In the genomic region with DNA sequence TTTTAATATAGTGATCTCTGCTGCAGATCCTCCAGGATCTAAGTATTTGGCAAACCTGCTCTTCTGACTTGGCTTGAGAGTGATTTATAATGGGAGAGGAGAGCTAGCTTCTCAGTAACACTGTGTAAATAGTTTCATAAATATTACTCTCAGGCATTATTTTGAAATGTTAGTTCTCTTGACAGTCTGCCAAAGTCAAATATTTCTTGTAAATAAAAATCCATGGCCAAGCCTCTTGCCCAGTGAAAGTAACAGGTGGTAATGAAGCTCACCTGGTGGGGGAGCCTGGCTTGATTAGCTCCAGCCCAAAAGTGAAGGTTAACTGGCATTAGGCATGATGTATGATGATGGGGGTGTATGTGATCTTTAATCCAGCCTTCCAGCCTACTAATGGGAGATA, we compare ENCODE assay signal across 23 cellular contexts.
DNase-seq lines count a peak whose midpoint lies in the region; ATAC-seq and TF ChIP-seq lines count a peak whose summit lies in the region.
"Had no signal": no experiment of that assay in that cellular context is flagged by ENCODE, and none has a peak within 500 bp of the region (broad histone marks: within the 10 kb centered on the region; RNA-seq: fewer than 3 reads in every experiment).

No MANE protein-coding gene starts in this region.

- H3K4me3 Mint-ChIP-seq in endodermal cell (no peak overlapping the region), progenitor cell of endocrine pancreas (ENCODE audit: low read depth) (no peak overlapping the region)
- H3K4me3 Mint-ChIP-seq in stimulated activated memory B cell treated with anti-CD40 and anti-IgM and Interleukin-4, amounts not matched to agents 10 μg/mL and 1 μg/mL and 100 μg/mL, for 72 hours: no peak overlapping the region
- H3K4me3 Mint-ChIP-seq: dendritic cell treated with granulocyte-macrophage colony-stimulating factor and Interleukin-4, amounts not matched to agents 40 ng/mL and 50 ng/mL, for 4 days; stimulated activated naive CD8-positive, alpha-beta T cell treated with anti-CD3 and anti-CD28 coated beads, Interleukin-15, amount 100 ng/mL, for 72 hours; T-cell had no signal

- no peaks in the 10 kb centered on the region for H3K9me3 Mint-ChIP-seq in endodermal cell
- no peaks in the 10 kb centered on the region for H3K9me3 Mint-ChIP-seq in progenitor cell of endocrine pancreas (ENCODE audit: low read depth)
- H3K9me3 Mint-ChIP-seq in stimulated activated memory B cell treated with anti-CD40 and anti-IgM and Interleukin-4, amounts not matched to agents 10 μg/mL and 1 μg/mL and 100 μg/mL, for 72 hours: no peaks in the 10 kb centered on the region
- H3K9me3 Mint-ChIP-seq: dendritic cell treated with granulocyte-macrophage colony-stimulating factor and Interleukin-4, amounts not matched to agents 40 ng/mL and 50 ng/mL, for 4 days had no signal

- H3K36me3 Mint-ChIP-seq in endodermal cell (ENCODE audit: low read depth) (no peaks in the 10 kb centered on the region), progenitor cell of endocrine pancreas (ENCODE audit: insufficient read depth) (no peaks in the 10 kb centered on the region)
- H3K36me3 Mint-ChIP-seq in stimulated activated memory B cell treated with anti-CD40 and anti-IgM and Interleukin-4, amounts not matched to agents 10 μg/mL and 1 μg/mL and 100 μg/mL, for 72 hours: no peaks in the 10 kb centered on the region
- H3K36me3 Mint-ChIP-seq: T-cell had no signal

- H3K4me3 ChIP-seq in endodermal cell (ENCODE audit: low read length): no peak overlapping the region
- H3K4me3 ChIP-seq: lung, PC-9 had no signal

- no peaks in the 10 kb centered on the region for H3K4me1 Mint-ChIP-seq in endodermal cell
- H3K4me1 Mint-ChIP-seq in progenitor cell of endocrine pancreas (ENCODE audit: low read depth): no peaks in the 10 kb centered on the region
- no peaks in the 10 kb centered on the region for H3K4me1 Mint-ChIP-seq in stimulated activated memory B cell treated with anti-CD40 and anti-IgM and Interleukin-4, amounts not matched to agents 10 μg/mL and 1 μg/mL and 100 μg/mL, for 72 hours
- H3K4me1 Mint-ChIP-seq: stimulated activated naive CD8-positive, alpha-beta T cell treated with anti-CD3 and anti-CD28 coated beads, Interleukin-15, amount 100 ng/mL, for 72 hours; T-cell had no signal

- no peak overlapping the region for H3K9ac ChIP-seq in endodermal cell (ENCODE audit: extremely low read depth, low read length, poor library complexity, severe bottlenecking)

- H3K27me3 ChIP-seq in endodermal cell (ENCODE audit: control insufficient read depth, insufficient read depth, low read length, poor library complexity, severe bottlenecking): no peaks in the 10 kb centered on the region

- H3K27ac ChIP-seq in endodermal cell (ENCODE audit: low read depth, low read length): no peak overlapping the region
- H3K27ac ChIP-seq: PC-9 had no signal

- H3K27me3 Mint-ChIP-seq in endodermal cell (ENCODE audit: insufficient read depth) (peaks cover 2% of the 10 kb centered on the region), progenitor cell of endocrine pancreas (peaks cover 2% of the 10 kb centered on the region)
- no peaks in the 10 kb centered on the region for H3K27me3 Mint-ChIP-seq in stimulated activated memory B cell treated with anti-CD40 and anti-IgM and Interleukin-4, amounts not matched to agents 10 μg/mL and 1 μg/mL and 100 μg/mL, for 72 hours
- H3K27me3 Mint-ChIP-seq: dendritic cell treated with granulocyte-macrophage colony-stimulating factor and Interleukin-4, amounts not matched to agents 40 ng/mL and 50 ng/mL, for 4 days; stimulated activated naive CD8-positive, alpha-beta T cell treated with anti-CD3 and anti-CD28 coated beads, Interleukin-15, amount 100 ng/mL, for 72 hours; T-cell had no signal

- H3K4me1 ChIP-seq in endodermal cell (ENCODE audit: control insufficient read depth, insufficient read depth, low read length): no peaks in the 10 kb centered on the region

- ATAC-seq in HG02970 (IDR thresholded peaks at IDR 0.05; ENCODE audit: low FRiP score, unreplicated experiment): no peak
- no peak for ATAC-seq in stimulated activated memory B cell treated with anti-CD40 and anti-IgM and Interleukin-4, amounts not matched to agents 10 μg/mL and 1 μg/mL and 100 μg/mL, for 72 hours
- ATAC-seq: stimulated activated naive CD8-positive, alpha-beta T cell treated with anti-CD3 and anti-CD28 coated beads, Interleukin-15, amount 100 ng/mL, for 72 hours; T-cell had no signal

- H3K36me3 ChIP-seq in endodermal cell (ENCODE audit: control insufficient read depth, insufficient read depth, low read length): no peaks in the 10 kb centered on the region

- peak; percentile 66 for DNase-seq in NCI-H1105 (lab: John Stamatoyannopoulos, UW)
- peak; percentile 37 for DNase-seq in NCI-H446 treated with DMSO at 0.1 percent for 48 hours (lab: John Stamatoyannopoulos, UW)
- peak; percentile 10 for DNase-seq in endodermal cell
- no peak for DNase-seq in progenitor cell of endocrine pancreas (ENCODE audit: low spot score, unreplicated experiment)
- no peak for DNase-seq in GM19240 (ENCODE audit: insufficient read length, low spot score)
- DNase-seq: activated CD4-positive, alpha-beta T cell treated with anti-CD3 and anti-CD28 coated beads, Interleukin-2, amount 50 U/mL, for 1 hour; activated CD8-positive, alpha-beta memory T cell treated with anti-CD3 and anti-CD28 coated beads, Interleukin-2, amount 50 U/mL, for 4 hours; activated effector memory CD4-positive, alpha-beta T cell treated with Interleukin-2 at 50 U/mL for 16 hours; AML-193; H7; hippocampal formation; NCI-H1436 treated with DMSO at 0.1 percent for 48 hours; NCI-H526; SIG-M5; stimulated activated CD4-positive, alpha-beta T cell treated with anti-CD3 and anti-CD28 coated beads, Interleukin-4, amount 100 ng/mL, for 1 hour; stimulated activated naive CD8-positive, alpha-beta T cell treated with anti-CD3 and anti-CD28 coated beads, Interleukin-15, amount 100 ng/mL, for 72 hours; T-cell; trophoblast cell had no signal

- no peak for TF ChIP-seq CTCF in endodermal cell (conservative IDR thresholded peaks at IDR 0.05)
- no peak for TF ChIP-seq CTCF in progenitor cell of endocrine pancreas (IDR thresholded peaks at IDR 0.05; ENCODE audit: unreplicated experiment)

- H3K9me3 ChIP-seq in endodermal cell (ENCODE audit: control insufficient read depth, low read length): no peaks in the 10 kb centered on the region

- H3K27ac Mint-ChIP-seq in endodermal cell (no peak overlapping the region), progenitor cell of endocrine pancreas (peak overlapping the region; percentile 10)
- no peak overlapping the region for H3K27ac Mint-ChIP-seq in stimulated activated memory B cell treated with anti-CD40 and anti-IgM and Interleukin-4, amounts not matched to agents 10 μg/mL and 1 μg/mL and 100 μg/mL, for 72 hours
- H3K27ac Mint-ChIP-seq: dendritic cell treated with granulocyte-macrophage colony-stimulating factor and Interleukin-4, amounts not matched to agents 40 ng/mL and 50 ng/mL, for 4 days; stimulated activated naive CD8-positive, alpha-beta T cell treated with anti-CD3 and anti-CD28 coated beads, Interleukin-15, amount 100 ng/mL, for 72 hours; T-cell had no signal

Comparison
In these comparisons a context has a peak if more than half of its experiments do, and no peak if none do; other contexts are left out.
1. DNase-seq: peak in NCI-H1105 (single experiment), NCI-H446 treated with DMSO at 0.1 percent for 48 hours (single experiment) and endodermal cell (single experiment); none in progenitor cell of endocrine pancreas (single experiment) and GM19240 (single experiment).